ENCODE assay signal across 1 cellular context in the genomic region with DNA sequence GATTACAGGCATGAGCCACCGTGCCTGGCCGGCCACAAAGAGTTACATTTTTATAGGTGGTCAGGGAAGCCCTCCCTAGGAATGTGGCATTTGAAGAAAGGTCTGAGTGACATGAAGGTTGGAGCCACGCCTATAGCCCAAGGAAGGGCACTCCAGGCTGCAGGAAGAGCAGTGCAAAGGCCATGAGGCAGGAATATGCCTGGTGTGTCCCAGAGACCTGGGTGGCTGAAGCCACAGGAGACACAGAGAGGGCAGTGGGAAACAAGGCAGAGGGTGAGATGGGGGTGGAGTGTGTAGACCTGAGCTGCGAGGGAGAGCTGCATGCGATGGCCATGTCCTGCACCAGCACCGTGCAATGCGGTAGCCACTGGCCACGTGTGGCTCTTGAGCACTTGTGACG.
TF ChIP-seq lines count a peak whose summit lies in the region.

No MANE protein-coding gene starts in this region.

TF ChIP-seq in SK-N-SH, 30 proteins besides CTCF, POLR2A, EP300 and RAD21 (continued from another document):
- TF ChIP-seq, protein P1, sequence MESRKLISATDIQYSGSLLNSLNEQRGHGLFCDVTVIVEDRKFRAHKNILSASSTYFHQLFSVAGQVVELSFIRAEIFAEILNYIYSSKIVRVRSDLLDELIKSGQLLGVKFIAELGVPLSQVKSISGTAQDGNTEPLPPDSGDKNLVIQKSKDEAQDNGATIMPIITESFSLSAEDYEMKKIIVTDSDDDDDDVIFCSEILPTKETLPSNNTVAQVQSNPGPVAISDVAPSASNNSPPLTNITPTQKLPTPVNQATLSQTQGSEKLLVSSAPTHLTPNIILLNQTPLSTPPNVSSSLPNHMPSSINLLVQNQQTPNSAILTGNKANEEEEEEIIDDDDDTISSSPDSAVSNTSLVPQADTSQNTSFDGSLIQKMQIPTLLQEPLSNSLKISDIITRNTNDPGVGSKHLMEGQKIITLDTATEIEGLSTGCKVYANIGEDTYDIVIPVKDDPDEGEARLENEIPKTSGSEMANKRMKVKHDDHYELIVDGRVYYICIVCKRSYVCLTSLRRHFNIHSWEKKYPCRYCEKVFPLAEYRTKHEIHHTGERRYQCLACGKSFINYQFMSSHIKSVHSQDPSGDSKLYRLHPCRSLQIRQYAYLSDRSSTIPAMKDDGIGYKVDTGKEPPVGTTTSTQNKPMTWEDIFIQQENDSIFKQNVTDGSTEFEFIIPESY (IDR thresholded peaks at IDR 0.05; ENCODE audit: borderline replicate concordance, low read depth): no peak
- TF ChIP-seq, protein P2, sequence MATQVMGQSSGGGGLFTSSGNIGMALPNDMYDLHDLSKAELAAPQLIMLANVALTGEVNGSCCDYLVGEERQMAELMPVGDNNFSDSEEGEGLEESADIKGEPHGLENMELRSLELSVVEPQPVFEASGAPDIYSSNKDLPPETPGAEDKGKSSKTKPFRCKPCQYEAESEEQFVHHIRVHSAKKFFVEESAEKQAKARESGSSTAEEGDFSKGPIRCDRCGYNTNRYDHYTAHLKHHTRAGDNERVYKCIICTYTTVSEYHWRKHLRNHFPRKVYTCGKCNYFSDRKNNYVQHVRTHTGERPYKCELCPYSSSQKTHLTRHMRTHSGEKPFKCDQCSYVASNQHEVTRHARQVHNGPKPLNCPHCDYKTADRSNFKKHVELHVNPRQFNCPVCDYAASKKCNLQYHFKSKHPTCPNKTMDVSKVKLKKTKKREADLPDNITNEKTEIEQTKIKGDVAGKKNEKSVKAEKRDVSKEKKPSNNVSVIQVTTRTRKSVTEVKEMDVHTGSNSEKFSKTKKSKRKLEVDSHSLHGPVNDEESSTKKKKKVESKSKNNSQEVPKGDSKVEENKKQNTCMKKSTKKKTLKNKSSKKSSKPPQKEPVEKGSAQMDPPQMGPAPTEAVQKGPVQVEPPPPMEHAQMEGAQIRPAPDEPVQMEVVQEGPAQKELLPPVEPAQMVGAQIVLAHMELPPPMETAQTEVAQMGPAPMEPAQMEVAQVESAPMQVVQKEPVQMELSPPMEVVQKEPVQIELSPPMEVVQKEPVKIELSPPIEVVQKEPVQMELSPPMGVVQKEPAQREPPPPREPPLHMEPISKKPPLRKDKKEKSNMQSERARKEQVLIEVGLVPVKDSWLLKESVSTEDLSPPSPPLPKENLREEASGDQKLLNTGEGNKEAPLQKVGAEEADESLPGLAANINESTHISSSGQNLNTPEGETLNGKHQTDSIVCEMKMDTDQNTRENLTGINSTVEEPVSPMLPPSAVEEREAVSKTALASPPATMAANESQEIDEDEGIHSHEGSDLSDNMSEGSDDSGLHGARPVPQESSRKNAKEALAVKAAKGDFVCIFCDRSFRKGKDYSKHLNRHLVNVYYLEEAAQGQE (IDR thresholded peaks at IDR 0.05; ENCODE audit: low read depth, low read length): no peak
- TF ChIP-seq FOSL2 (IDR thresholded peaks at IDR 0.05; ENCODE audit: borderline replicate concordance, low read depth) (no peak), ELF1 (IDR thresholded peaks at IDR 0.05) (no peak), GABPA (IDR thresholded peaks at IDR 0.05; ENCODE audit: low read depth) (no peak)
